30 cellular contexts compared by ENCODE assay signal in the genomic region with DNA sequence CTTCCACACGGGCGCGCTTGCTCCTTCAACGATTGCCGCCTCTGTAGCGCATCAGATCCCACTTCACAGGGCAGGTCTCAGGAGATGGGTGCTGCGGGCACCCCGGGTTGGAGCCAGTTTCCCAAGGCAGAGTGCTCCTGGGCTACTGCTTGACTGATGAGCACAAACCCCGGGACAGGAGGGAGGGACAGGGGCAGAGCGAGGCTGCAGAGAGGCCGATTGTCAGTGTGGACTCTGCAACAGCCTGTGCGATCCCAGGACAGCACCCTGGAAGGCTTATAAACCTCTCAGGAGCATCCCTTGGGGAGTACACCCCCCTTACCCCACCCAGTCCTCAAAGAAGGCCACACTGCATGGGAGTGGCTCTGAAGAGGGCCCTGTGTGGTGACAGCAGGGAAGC.
"Had no signal": no experiment of that assay in that cellular context is flagged by ENCODE, and none has a peak within 500 bp of the region (broad histone marks: within the 10 kb centered on the region; RNA-seq: fewer than 3 reads in every experiment).

No MANE protein-coding gene starts in this region.

- H3K27ac ChIP-seq: neural progenitor cell, neutrophil, pancreas, psoas muscle, right lobe of liver, sigmoid colon, spleen, suprapubic skin, testis, tibial nerve, upper lobe of left lung, vagina had no signal

- H3K9ac ChIP-seq: neural progenitor cell had no signal

- FAIRE-seq: pancreas, urothelium cell line had no signal

- H3K4me1 ChIP-seq: neural progenitor cell, pancreas, psoas muscle, right lobe of liver, spleen had no signal

- H2AFZ ChIP-seq: neural progenitor cell had no signal

- H3K4me3 ChIP-seq: neural progenitor cell, pancreas, psoas muscle, right lobe of liver, sigmoid colon, skin epidermis, smooth muscle cell, spleen, suprapubic skin, testis, tibial nerve, upper lobe of left lung, vagina had no signal

- H3K9me3 ChIP-seq: neutrophil, pancreas, psoas muscle, right lobe of liver, sigmoid colon, spleen, suprapubic skin, testis, tibial nerve, upper lobe of left lung, vagina had no signal

- H3K4me2 ChIP-seq: neural progenitor cell, smooth muscle cell had no signal

- H3K27me3 ChIP-seq: neural progenitor cell, neutrophil, pancreas, right lobe of liver, sigmoid colon, suprapubic skin, testis, tibial nerve, upper lobe of left lung, vagina had no signal

- ATAC-seq: naive thymus-derived CD4-positive, alpha-beta T cell; pancreas; psoas muscle; right cardiac atrium; right lobe of liver; stimulated activated memory B cell treated with anti-CD40 and anti-IgM and Interleukin-4, amounts not matched to agents 10 μg/mL and 1 μg/mL and 100 μg/mL, for 72 hours; stimulated activated naive CD8-positive, alpha-beta T cell treated with anti-CD3 and anti-CD28 coated beads, Interleukin-15, amount 100 ng/mL, for 72 hours; stimulated activated naive CD8-positive, alpha-beta T cell treated with anti-CD3 and anti-CD28 coated beads, Interleukin-15, Interleukin-2, amounts not matched to agents 100 U/mL and 50 U/mL, for 24 hours had no signal

- DNase-seq: naive thymus-derived CD4-positive, alpha-beta T cell; natural killer cell; nucleus accumbens; psoas muscle; right cardiac atrium; right lobe of liver; sigmoid colon; spleen; stimulated activated CD4-positive, alpha-beta T cell treated with anti-CD3 and anti-CD28 coated beads, Interleukin-12 subunit alpha, Interleukin-12 subunit beta, amount 100 ng/mL, for 4 hours; stimulated activated CD4-positive, alpha-beta T cell treated with anti-CD3 and anti-CD28 coated beads, Interleukin-1b, Interleukin-23, amount 100 ng/mL, for 48 hours; stimulated activated CD4-positive, alpha-beta T cell treated with anti-CD3 and anti-CD28 coated beads, Interleukin-4, amount 100 ng/mL, for 1 hour; stimulated activated CD4-positive, alpha-beta T cell treated with anti-CD3 and anti-CD28 coated beads, Interleukin-4, amount 100 ng/mL, for 4 hours; stimulated activated CD8-positive, alpha-beta memory T cell treated with anti-CD3 and anti-CD28 coated beads, Interleukin-4, amount 100 ng/mL, for 48 hours; stimulated activated naive CD4-positive, alpha-beta T cell; stimulated activated naive CD8-positive, alpha-beta T cell treated with anti-CD3 and anti-CD28 coated beads, Interleukin-15, amount 100 ng/mL, for 72 hours; stimulated activated naive CD8-positive, alpha-beta T cell treated with anti-CD3 and anti-CD28 coated beads, Interleukin-15, Interleukin-2, amounts not matched to agents 100 U/mL and 50 U/mL, for 24 hours; substantia nigra; testis; trophoblast cell; upper lobe of left lung had no signal

- H3K36me3 ChIP-seq: neural progenitor cell, neutrophil, pancreas, right lobe of liver, sigmoid colon, spleen, suprapubic skin, tibial nerve, upper lobe of left lung, vagina had no signal
